In genomic region chr12:10941916-10942607, GRCh38 we compare ENCODE assay signal across 1 cellular context.
TF ChIP-seq lines count a peak whose summit lies in the region.

No MANE protein-coding gene starts in this region.

TF ChIP-seq in GM12878, 131 proteins besides CTCF, POLR2A, EP300 and RAD21:
- TF ChIP-seq, protein P1, sequence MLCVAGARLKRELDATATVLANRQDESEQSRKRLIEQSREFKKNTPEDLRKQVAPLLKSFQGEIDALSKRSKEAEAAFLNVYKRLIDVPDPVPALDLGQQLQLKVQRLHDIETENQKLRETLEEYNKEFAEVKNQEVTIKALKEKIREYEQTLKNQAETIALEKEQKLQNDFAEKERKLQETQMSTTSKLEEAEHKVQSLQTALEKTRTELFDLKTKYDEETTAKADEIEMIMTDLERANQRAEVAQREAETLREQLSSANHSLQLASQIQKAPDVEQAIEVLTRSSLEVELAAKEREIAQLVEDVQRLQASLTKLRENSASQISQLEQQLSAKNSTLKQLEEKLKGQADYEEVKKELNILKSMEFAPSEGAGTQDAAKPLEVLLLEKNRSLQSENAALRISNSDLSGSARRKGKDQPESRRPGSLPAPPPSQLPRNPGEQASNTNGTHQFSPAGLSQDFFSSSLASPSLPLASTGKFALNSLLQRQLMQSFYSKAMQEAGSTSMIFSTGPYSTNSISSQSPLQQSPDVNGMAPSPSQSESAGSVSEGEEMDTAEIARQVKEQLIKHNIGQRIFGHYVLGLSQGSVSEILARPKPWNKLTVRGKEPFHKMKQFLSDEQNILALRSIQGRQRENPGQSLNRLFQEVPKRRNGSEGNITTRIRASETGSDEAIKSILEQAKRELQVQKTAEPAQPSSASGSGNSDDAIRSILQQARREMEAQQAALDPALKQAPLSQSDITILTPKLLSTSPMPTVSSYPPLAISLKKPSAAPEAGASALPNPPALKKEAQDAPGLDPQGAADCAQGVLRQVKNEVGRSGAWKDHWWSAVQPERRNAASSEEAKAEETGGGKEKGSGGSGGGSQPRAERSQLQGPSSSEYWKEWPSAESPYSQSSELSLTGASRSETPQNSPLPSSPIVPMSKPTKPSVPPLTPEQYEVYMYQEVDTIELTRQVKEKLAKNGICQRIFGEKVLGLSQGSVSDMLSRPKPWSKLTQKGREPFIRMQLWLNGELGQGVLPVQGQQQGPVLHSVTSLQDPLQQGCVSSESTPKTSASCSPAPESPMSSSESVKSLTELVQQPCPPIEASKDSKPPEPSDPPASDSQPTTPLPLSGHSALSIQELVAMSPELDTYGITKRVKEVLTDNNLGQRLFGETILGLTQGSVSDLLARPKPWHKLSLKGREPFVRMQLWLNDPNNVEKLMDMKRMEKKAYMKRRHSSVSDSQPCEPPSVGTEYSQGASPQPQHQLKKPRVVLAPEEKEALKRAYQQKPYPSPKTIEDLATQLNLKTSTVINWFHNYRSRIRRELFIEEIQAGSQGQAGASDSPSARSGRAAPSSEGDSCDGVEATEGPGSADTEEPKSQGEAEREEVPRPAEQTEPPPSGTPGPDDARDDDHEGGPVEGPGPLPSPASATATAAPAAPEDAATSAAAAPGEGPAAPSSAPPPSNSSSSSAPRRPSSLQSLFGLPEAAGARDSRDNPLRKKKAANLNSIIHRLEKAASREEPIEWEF (IDR thresholded peaks at IDR 0.05; ENCODE audit: insufficient replicate concordance, low read depth, low read length) = no peak
- TF ChIP-seq SREBF1 (IDR thresholded peaks at IDR 0.05; ENCODE audit: low read length) (no peak), SUPT20H (IDR thresholded peaks at IDR 0.05; ENCODE audit: borderline replicate concordance, control insufficient read depth, low read depth, low read length) (no peak), CHD2 (IDR thresholded peaks at IDR 0.05; ENCODE audit: borderline replicate concordance, low read depth, low read length) (no peak), SPI1 (IDR thresholded peaks at IDR 0.05; ENCODE audit: borderline replicate concordance, insufficient read depth, low read depth, low read length) (no peak), TARDBP (IDR thresholded peaks at IDR 0.05; ENCODE audit: borderline replicate concordance) (no peak), JUNB (IDR thresholded peaks at IDR 0.05) (no peak), ZNF384 (IDR thresholded peaks at IDR 0.05; ENCODE audit: borderline replicate concordance, low read depth, low read length) (no peak), NR2F1 (conservative IDR thresholded peaks at IDR 0.05) (no peak), YY1 (IDR thresholded peaks at IDR 0.05; ENCODE audit: low read depth, low read length) (no peak), EZH2 (IDR thresholded peaks at IDR 0.05; ENCODE audit: borderline replicate concordance, control insufficient read depth, low read depth, low read length) (no peak), MXI1 (IDR thresholded peaks at IDR 0.05; ENCODE audit: low read depth, low read length) (no peak), IRF4 (IDR thresholded peaks at IDR 0.05; ENCODE audit: low read depth, low read length) (no peak), WRNIP1 (IDR thresholded peaks at IDR 0.05; ENCODE audit: borderline replicate concordance, low read depth, low read length) (no peak), CBX3 (IDR thresholded peaks at IDR 0.05; ENCODE audit: borderline replicate concordance, low read depth) (no peak)
- TF ChIP-seq, protein P2, sequence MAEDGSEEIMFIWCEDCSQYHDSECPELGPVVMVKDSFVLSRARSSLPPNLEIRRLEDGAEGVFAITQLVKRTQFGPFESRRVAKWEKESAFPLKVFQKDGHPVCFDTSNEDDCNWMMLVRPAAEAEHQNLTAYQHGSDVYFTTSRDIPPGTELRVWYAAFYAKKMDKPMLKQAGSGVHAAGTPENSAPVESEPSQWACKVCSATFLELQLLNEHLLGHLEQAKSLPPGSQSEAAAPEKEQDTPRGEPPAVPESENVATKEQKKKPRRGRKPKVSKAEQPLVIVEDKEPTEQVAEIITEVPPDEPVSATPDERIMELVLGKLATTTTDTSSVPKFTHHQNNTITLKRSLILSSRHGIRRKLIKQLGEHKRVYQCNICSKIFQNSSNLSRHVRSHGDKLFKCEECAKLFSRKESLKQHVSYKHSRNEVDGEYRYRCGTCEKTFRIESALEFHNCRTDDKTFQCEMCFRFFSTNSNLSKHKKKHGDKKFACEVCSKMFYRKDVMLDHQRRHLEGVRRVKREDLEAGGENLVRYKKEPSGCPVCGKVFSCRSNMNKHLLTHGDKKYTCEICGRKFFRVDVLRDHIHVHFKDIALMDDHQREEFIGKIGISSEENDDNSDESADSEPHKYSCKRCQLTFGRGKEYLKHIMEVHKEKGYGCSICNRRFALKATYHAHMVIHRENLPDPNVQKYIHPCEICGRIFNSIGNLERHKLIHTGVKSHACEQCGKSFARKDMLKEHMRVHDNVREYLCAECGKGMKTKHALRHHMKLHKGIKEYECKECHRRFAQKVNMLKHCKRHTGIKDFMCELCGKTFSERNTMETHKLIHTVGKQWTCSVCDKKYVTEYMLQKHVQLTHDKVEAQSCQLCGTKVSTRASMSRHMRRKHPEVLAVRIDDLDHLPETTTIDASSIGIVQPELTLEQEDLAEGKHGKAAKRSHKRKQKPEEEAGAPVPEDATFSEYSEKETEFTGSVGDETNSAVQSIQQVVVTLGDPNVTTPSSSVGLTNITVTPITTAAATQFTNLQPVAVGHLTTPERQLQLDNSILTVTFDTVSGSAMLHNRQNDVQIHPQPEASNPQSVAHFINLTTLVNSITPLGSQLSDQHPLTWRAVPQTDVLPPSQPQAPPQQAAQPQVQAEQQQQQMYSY (CRISPR knock-in tag; IDR thresholded peaks at IDR 0.05) = no peak
- TF ChIP-seq, protein P3, sequence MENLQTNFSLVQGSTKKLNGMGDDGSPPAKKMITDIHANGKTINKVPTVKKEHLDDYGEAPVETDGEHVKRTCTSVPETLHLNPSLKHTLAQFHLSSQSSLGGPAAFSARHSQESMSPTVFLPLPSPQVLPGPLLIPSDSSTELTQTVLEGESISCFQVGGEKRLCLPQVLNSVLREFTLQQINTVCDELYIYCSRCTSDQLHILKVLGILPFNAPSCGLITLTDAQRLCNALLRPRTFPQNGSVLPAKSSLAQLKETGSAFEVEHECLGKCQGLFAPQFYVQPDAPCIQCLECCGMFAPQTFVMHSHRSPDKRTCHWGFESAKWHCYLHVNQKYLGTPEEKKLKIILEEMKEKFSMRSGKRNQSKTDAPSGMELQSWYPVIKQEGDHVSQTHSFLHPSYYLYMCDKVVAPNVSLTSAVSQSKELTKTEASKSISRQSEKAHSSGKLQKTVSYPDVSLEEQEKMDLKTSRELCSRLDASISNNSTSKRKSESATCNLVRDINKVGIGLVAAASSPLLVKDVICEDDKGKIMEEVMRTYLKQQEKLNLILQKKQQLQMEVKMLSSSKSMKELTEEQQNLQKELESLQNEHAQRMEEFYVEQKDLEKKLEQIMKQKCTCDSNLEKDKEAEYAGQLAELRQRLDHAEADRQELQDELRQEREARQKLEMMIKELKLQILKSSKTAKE (IDR thresholded peaks at IDR 0.05; ENCODE audit: low read depth, poor library complexity, severe bottlenecking) = no peak
- TF ChIP-seq, protein P4, sequence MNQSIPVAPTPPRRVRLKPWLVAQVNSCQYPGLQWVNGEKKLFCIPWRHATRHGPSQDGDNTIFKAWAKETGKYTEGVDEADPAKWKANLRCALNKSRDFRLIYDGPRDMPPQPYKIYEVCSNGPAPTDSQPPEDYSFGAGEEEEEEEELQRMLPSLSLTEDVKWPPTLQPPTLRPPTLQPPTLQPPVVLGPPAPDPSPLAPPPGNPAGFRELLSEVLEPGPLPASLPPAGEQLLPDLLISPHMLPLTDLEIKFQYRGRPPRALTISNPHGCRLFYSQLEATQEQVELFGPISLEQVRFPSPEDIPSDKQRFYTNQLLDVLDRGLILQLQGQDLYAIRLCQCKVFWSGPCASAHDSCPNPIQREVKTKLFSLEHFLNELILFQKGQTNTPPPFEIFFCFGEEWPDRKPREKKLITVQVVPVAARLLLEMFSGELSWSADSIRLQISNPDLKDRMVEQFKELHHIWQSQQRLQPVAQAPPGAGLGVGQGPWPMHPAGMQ (IDR thresholded peaks at IDR 0.05; ENCODE audit: borderline replicate concordance) = no peak
